13 cellular contexts compared by ENCODE assay signal in the genomic region with DNA sequence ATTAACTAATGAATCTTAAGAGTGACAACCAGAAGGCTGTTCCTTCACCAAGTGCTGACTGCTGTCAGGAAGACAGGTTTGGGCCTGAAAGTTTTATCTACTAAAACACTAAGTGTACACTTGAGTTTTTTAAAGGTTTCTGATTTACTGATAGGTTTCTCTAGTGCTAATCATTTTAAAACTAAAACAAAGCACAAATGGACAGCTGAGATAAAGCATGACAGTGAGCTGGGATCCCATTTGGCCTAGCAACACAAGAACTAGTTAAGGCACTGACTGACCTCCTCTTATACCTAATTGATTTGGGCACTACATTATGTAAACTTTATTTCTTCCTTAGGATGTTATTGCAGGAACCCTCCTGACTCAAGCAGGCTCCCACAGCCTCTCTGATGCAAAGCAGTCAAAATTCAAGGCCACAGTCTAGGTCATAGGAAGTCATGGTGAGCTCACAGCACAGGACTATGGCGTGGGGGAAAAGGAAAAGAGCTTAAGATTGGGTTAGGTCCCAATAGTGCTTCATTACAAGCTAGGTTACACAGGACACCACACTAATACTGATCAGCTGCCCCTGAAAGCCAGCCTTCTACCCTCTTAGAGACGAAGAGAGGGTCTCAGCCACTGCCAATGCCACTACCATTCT. TPM values are rescaled to one million over a fixed set of nuclear protein-coding genes. Genes with fewer than 3 reads are reported as not detected.
"Had no signal": no experiment of that assay in that cellular context is flagged by ENCODE, and none has a peak within 500 bp of the region (broad histone marks: within the 10 kb centered on the region; RNA-seq: fewer than 3 reads in every experiment).

No MANE protein-coding gene starts in this region.

- ATAC-seq: activated T-cell treated with anti-CD3 and anti-CD28 coated beads, Interleukin-2, amount 50 U/mL, for 4 hours; gastroesophageal sphincter had no signal

- H3K27me3 ChIP-seq: ascending aorta, gastroesophageal sphincter, sigmoid colon had no signal

- H3K36me3 ChIP-seq: ascending aorta, gastroesophageal sphincter, prostate gland, sigmoid colon had no signal

- DNase-seq: activated CD4-positive, alpha-beta memory T cell treated with anti-CD3 and anti-CD28 coated beads for 36 hours; activated CD4-positive, alpha-beta T cell treated with anti-CD3 and anti-CD28 coated beads for 1 hour; activated gamma-delta T cell; activated T-cell treated with anti-CD3 and anti-CD28 coated beads, Interleukin-2, amount 50 U/mL, for 4 hours; hippocampal formation; mammary epithelial cell; sigmoid colon; stimulated activated CD4-positive, alpha-beta T cell treated with anti-CD3 and anti-CD28 coated beads, Interleukin-2, amount 100 ng/mL, for 48 hours; SW 1271 had no signal

- H3K9me3 ChIP-seq: ascending aorta, gastroesophageal sphincter, prostate gland, sigmoid colon had no signal

- H3K4me3 ChIP-seq: ascending aorta, gastroesophageal sphincter, prostate gland, sigmoid colon had no signal

- H3K27ac ChIP-seq: ascending aorta, prostate gland, sigmoid colon had no signal

RNA-seq across cellular contexts. Expression of gene STXBP6, which starts 3.5 kb away (rescaled TPM):
- total RNA-seq: activated CD4-positive, alpha-beta memory T cell treated with anti-CD3 and anti-CD28 coated beads for 36 hours; endothelial cell of umbilical vein had no signal
